In the genomic region with DNA sequence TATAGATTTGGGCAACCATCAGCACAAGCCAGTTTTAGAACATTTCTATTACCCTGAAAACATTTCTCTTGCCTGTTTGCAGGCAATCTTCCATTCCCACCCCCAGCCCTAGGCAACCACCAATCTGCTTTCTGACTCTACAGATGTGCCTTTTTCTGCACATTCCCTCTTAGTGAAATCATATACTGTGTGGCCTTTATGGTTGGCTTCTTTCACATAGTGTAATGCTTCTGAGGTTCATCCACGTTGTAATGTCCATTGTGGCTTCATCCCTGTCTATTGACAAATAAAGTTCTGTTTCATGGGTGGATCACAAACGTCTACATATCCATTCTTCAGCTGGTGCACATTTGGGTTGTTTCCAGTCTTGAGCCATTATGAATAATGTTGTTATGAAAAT, we compare ENCODE assay signal across 8 cellular contexts. TPM values are rescaled to one million over a fixed set of nuclear protein-coding genes. Genes with fewer than 3 reads are reported as not detected.
A peak's percentile ranks its signal among the peaks of the same experiment; 100 is the strongest.
DNase-seq lines count a peak whose midpoint lies in the region; FAIRE-seq and TF ChIP-seq lines count a peak whose summit lies in the region.
"Not testable (repeated sequence)": the region's sequence is repeated elsewhere in the genome, so short reads cannot be mapped to it uniquely, and the experiment has no call there.

No MANE protein-coding gene starts in this region.

- H3K9ac ChIP-seq in GM23248: not testable (repeated sequence)

- not testable (repeated sequence) for H3K9me3 ChIP-seq in GM23248 (ENCODE audit: low read depth)

- not testable (repeated sequence) for H3K79me2 ChIP-seq in GM23248 (ENCODE audit: insufficient read depth)

- in situ Hi-C loops in GM23248 (cut with MboI): not testable (repeated sequence)

- DNase-seq in AG10803 (ENCODE audit: low read depth): peak; percentile 46
- DNase-seq in GM23248: peak; percentile 39
- peak; percentile 12 for DNase-seq in RCC 7860 (ENCODE audit: low spot score)
- peak; percentile 18 for DNase-seq in amniotic epithelial cell (ENCODE audit: low read depth)
- DNase-seq in choroid plexus epithelial cell (ENCODE audit: low read depth): peak; percentile 55
- peak; percentile 15 for DNase-seq in fibroblast of peridontal ligament (ENCODE audit: extremely low read depth)
- DNase-seq in glomerular visceral epithelial cell (ENCODE audit: extremely low spot score): peak; percentile 31
- peak; percentile 17 for DNase-seq in kidney tubule cell (ENCODE audit: low spot score)

- not testable (repeated sequence) for H3K27me3 ChIP-seq in GM23248 (replicated peaks; ENCODE audit: insufficient read depth)

- not testable (repeated sequence) for H3K27ac ChIP-seq in GM23248

- H3K36me3 ChIP-seq in GM23248 (ENCODE audit: low read depth): not testable (repeated sequence)

- not testable (repeated sequence) for H3K9me2 ChIP-seq in GM23248 (ENCODE audit: insufficient read depth)

- not testable (repeated sequence) for H3K4me2 ChIP-seq in GM23248 (ENCODE audit: unreplicated experiment)

- H2AFZ ChIP-seq in GM23248: not testable (repeated sequence)

- WGBS in GM23248 (ENCODE audit: low coverage in 1 of 2, low lambda C conversion rate in 2 of 2, missing lambda C conversion rate in 2 of 2), 2 experiments: 4 to 17% methylated on average over 2 of the region's 2 CpGs

- FAIRE-seq in RCC 7860 (lab: Jason Lieb, UNC): not testable (repeated sequence)

- not testable (repeated sequence) for H3K4me3 ChIP-seq in AG10803 (ENCODE audit: low read length); GM23248; choroid plexus epithelial cell (ENCODE audit: low read depth, low read length)

- not testable (repeated sequence) for H3K4me1 ChIP-seq in GM23248 (ENCODE audit: insufficient read depth)

- not testable (repeated sequence) for H3F3A ChIP-seq in GM23248 (ENCODE audit: insufficient read depth)

- TF ChIP-seq CTCF in AG10803 (conservative IDR thresholded peaks at IDR 0.05; ENCODE audit: low read length); choroid plexus epithelial cell (conservative IDR thresholded peaks at IDR 0.05; ENCODE audit: low read depth, low read length): not testable (repeated sequence)

- not testable (repeated sequence) for H4K20me1 ChIP-seq in GM23248 (ENCODE audit: insufficient read depth)

RNA-seq across cellular contexts. Expression of a gene that starts 42.3 kb away (rescaled TPM):
- 7.7 and 13.3 TPM in 2 replicates for total RNA-seq in GM23248 (2014; rRNA removed; shearing (Covaris generic))
- 3.1 and 5.3 TPM in 2 replicates for polyA plus RNA-seq in GM23248 (2016; fragmentation: Nextera tagmentation; extraction: Ambion mirVana)
